In genomic region chr5:132459031-132459982, GRCh38 we compare ENCODE assay signal across 1 cellular context.
TF ChIP-seq lines count a peak whose summit lies in the region.

No MANE protein-coding gene starts in this region.

TF ChIP-seq in K562, 482 proteins besides CTCF, POLR2A, EP300 and RAD21 (continued from another document and continues in another):
- TF ChIP-seq TCF7 (IDR thresholded peaks at IDR 0.05; ENCODE audit: borderline replicate concordance): no peak
- TF ChIP-seq PPARD (CRISPR knock-in tag; IDR thresholded peaks at IDR 0.05): no peak
- peak; percentile 88 for TF ChIP-seq ETV1 (tag; conservative IDR thresholded peaks at IDR 0.05; ENCODE audit: low read depth)
- no peak for TF ChIP-seq CHD7 (IDR thresholded peaks at IDR 0.05; ENCODE audit: low read depth, low read length)
- TF ChIP-seq ZNF282 (CRISPR knock-in tag; IDR thresholded peaks at IDR 0.05): no peak
- peak; percentile 36 for TF ChIP-seq CCNT2 (IDR thresholded peaks at IDR 0.05; ENCODE audit: borderline replicate concordance, extremely low read depth, insufficient read length, low read depth, low read length)
- 0 out of 4 replicates have a peak, but pooled peaks of 1 of the 2 experiments have one; percentile 32 for TF ChIP-seq UBTF (IDR thresholded peaks at IDR 0.05; ENCODE audit: borderline replicate concordance in 1 of 2, low read depth in 2 of 2, low read length in 2 of 2)
- no peak for TF ChIP-seq ZBTB1 (CRISPR knock-in tag; IDR thresholded peaks at IDR 0.05; ENCODE audit: borderline replicate concordance, low read depth)
- TF ChIP-seq E2F4 (CRISPR knock-in tag; IDR thresholded peaks at IDR 0.05; ENCODE audit: low read depth): no peak
- TF ChIP-seq GATA2 (CRISPR knock-in tag; IDR thresholded peaks at IDR 0.05): no peak
- peak; percentile 93 for TF ChIP-seq CEBPB (tag; IDR thresholded peaks at IDR 0.05)
- no peak for TF ChIP-seq ZNF695 (CRISPR knock-in tag; IDR thresholded peaks at IDR 0.05)
- peak; percentile 100 for TF ChIP-seq SMAD4 (CRISPR knock-in tag; conservative IDR thresholded peaks at IDR 0.05)
- no peak for TF ChIP-seq HNRNPUL1 (IDR thresholded peaks at IDR 0.05; ENCODE audit: low read length)
- TF ChIP-seq OTX1 (CRISPR knock-in tag; IDR thresholded peaks at IDR 0.05): no peak
- TF ChIP-seq ELK1 (CRISPR knock-in tag; IDR thresholded peaks at IDR 0.05): no peak
- no peak for TF ChIP-seq HMGXB4 (CRISPR knock-in tag; IDR thresholded peaks at IDR 0.05)
- no peak for TF ChIP-seq CBX8 (IDR thresholded peaks at IDR 0.05; ENCODE audit: borderline replicate concordance, extremely low read depth, low read depth, low read length, poor library complexity, severe bottlenecking)
- TF ChIP-seq MAZ (CRISPR knock-in tag; conservative IDR thresholded peaks at IDR 0.05 in 1 of 2, IDR thresholded peaks at IDR 0.05 in 1 of 2): peak; percentile 56 to 63
- TF ChIP-seq CTCFL (IDR thresholded peaks at IDR 0.05; ENCODE audit: borderline replicate concordance, insufficient read depth, low read depth, low read length, poor library complexity, severe bottlenecking): no peak
- no peak for TF ChIP-seq ETV6 (IDR thresholded peaks at IDR 0.05; ENCODE audit: borderline replicate concordance in 1 of 2, low read depth in 2 of 2, low read length in 1 of 2)
- TF ChIP-seq ETV6 (CRISPR knock-in tag; IDR thresholded peaks at IDR 0.05; ENCODE audit: borderline replicate concordance): no peak
- peak; percentile 99 for TF ChIP-seq CEBPG (CRISPR knock-in tag; IDR thresholded peaks at IDR 0.05)
- TF ChIP-seq CEBPG (tag; conservative IDR thresholded peaks at IDR 0.05 in 1 of 2, IDR thresholded peaks at IDR 0.05 in 1 of 2): peak; percentile 99 to 100
- TF ChIP-seq ZBTB7A (IDR thresholded peaks at IDR 0.05; ENCODE audit: borderline replicate concordance, control insufficient read depth, low read depth, low read length): no peak
- no peak for TF ChIP-seq ZNF780A (CRISPR knock-in tag; IDR thresholded peaks at IDR 0.05)
- no peak for TF ChIP-seq HES1 (IDR thresholded peaks at IDR 0.05; ENCODE audit: low read depth)
- no peak for TF ChIP-seq ZNF75A (CRISPR knock-in tag; IDR thresholded peaks at IDR 0.05)
- no peak for TF ChIP-seq ZNF518B (CRISPR knock-in tag; IDR thresholded peaks at IDR 0.05)
- TF ChIP-seq WHSC1 (IDR thresholded peaks at IDR 0.05; ENCODE audit: low read length): no peak
- TF ChIP-seq EZH2 (IDR thresholded peaks at IDR 0.05; ENCODE audit: borderline replicate concordance, low read depth, low read length): no peak
- TF ChIP-seq ZNF354B (CRISPR knock-in tag; IDR thresholded peaks at IDR 0.05): no peak
- TF ChIP-seq ZNF79 (CRISPR knock-in tag; IDR thresholded peaks at IDR 0.05; ENCODE audit: low read depth): peak; percentile 40; the same call in 1 of the 2 replicates
